Comparison of ENCODE assay signal across 22 cellular contexts in genomic region chr4:10347281-10347795, GRCh38.
"Had no signal": no experiment of that assay in that cellular context is flagged by ENCODE, and none has a peak within 500 bp of the region (broad histone marks: within the 10 kb centered on the region; RNA-seq: fewer than 3 reads in every experiment).

No MANE protein-coding gene starts in this region.

- H3K27me3 ChIP-seq: testis, tibial nerve, upper lobe of right lung, vagina had no signal

- H3K36me3 ChIP-seq: esophagus squamous epithelium, left ventricle myocardium inferior, lower lobe of right lung, tibial nerve, upper lobe of right lung, vagina had no signal

- DNase-seq: cortex of kidney; effector memory CD8-positive, alpha-beta T cell; esophagus squamous epithelium; foreskin fibroblast; immature natural killer cell; kidney; left cardiac atrium; left ventricle myocardium inferior; lower lobe of right lung; mesenchymal stem cell; naive thymus-derived CD4-positive, alpha-beta T cell; nephron progenitor cell; stimulated activated CD4-positive, alpha-beta T cell treated with anti-CD3 and anti-CD28 coated beads, Interleukin-2, amount 100 ng/mL, for 24 hours; stimulated activated CD4-positive, alpha-beta T cell treated with anti-CD3 and anti-CD28 coated beads, Interleukin-4, amount 100 ng/mL, for 4 hours; stimulated activated naive B cell treated with anti-CD40 and anti-IgM and Interleukin-4, amounts not matched to agents 10 μg/mL and 1 μg/mL and 100 μg/mL, for 72 hours; stimulated activated naive CD8-positive, alpha-beta T cell treated with anti-CD3 and anti-CD28 coated beads, Interleukin-15, amount 100 ng/mL, for 72 hours; testis; upper lobe of right lung had no signal

- H3K4me3 ChIP-seq: esophagus squamous epithelium, left ventricle myocardium inferior, lower lobe of right lung, skin epidermis, testis, tibial nerve, upper lobe of right lung, vagina had no signal

- H3K4me1 ChIP-seq: esophagus squamous epithelium, left ventricle myocardium inferior, testis, tibial nerve, upper lobe of right lung, vagina had no signal

- ATAC-seq: effector memory CD8-positive, alpha-beta T cell; left cardiac atrium; lower lobe of right lung; naive thymus-derived CD4-positive, alpha-beta T cell; sciatic nerve; stimulated activated naive B cell treated with anti-CD40 and anti-IgM and Interleukin-4, amounts not matched to agents 10 μg/mL and 1 μg/mL and 100 μg/mL, for 72 hours; stimulated activated naive CD8-positive, alpha-beta T cell treated with anti-CD3 and anti-CD28 coated beads, Interleukin-15, amount 100 ng/mL, for 72 hours; upper lobe of right lung had no signal

- H3K27ac ChIP-seq: esophagus squamous epithelium, left ventricle myocardium inferior, lower lobe of right lung, skin epidermis, testis, tibial nerve, upper lobe of right lung, vagina had no signal

- H3K9me3 ChIP-seq: esophagus squamous epithelium, left ventricle myocardium inferior, lower lobe of right lung, testis, tibial nerve, upper lobe of right lung, vagina had no signal
